Comparison of ENCODE assay signal across 1 cellular context in genomic region chr7:76073335-76073990, GRCh38.
TF ChIP-seq lines count a peak whose summit lies in the region.

No MANE protein-coding gene starts in this region.

TF ChIP-seq in H1, 55 proteins besides CTCF, POLR2A, EP300 and RAD21:
- no peak; the same call in 1 of the 2 replicates for TF ChIP-seq GABPA (IDR thresholded peaks at IDR 0.05; ENCODE audit: borderline replicate concordance, insufficient read depth, low read length)
- TF ChIP-seq CEBPB (IDR thresholded peaks at IDR 0.05; ENCODE audit: low read depth, low read length), result no peak
- TF ChIP-seq SP4 (IDR thresholded peaks at IDR 0.05; ENCODE audit: low read length), result no peak
- no peak for TF ChIP-seq CHD2 (IDR thresholded peaks at IDR 0.05; ENCODE audit: low read length)
- TF ChIP-seq TBP (IDR thresholded peaks at IDR 0.05; ENCODE audit: low read depth, low read length), result peak; percentile 12; the same call in 1 of the 2 replicates
- no peak for TF ChIP-seq FOSL1 (IDR thresholded peaks at IDR 0.05; ENCODE audit: insufficient read depth, low read depth, low read length)
- no peak for TF ChIP-seq PHF8 (conservative IDR thresholded peaks at IDR 0.05; ENCODE audit: low read depth, low read length)
- TF ChIP-seq NRF1 (IDR thresholded peaks at IDR 0.05; ENCODE audit: low read depth, low read length), result no peak
- no peak for TF ChIP-seq RXRA (IDR thresholded peaks at IDR 0.05; ENCODE audit: insufficient read depth, low read depth, low read length)
- TF ChIP-seq BRCA1 (IDR thresholded peaks at IDR 0.05; ENCODE audit: low read depth, low read length), result no peak
- no peak for TF ChIP-seq CHD7 (IDR thresholded peaks at IDR 0.05; ENCODE audit: insufficient replicate concordance, low read length)
- TF ChIP-seq TEAD4 (IDR thresholded peaks at IDR 0.05; ENCODE audit: low read depth, low read length), result no peak
- TF ChIP-seq SP1 (IDR thresholded peaks at IDR 0.05; ENCODE audit: low read depth, low read length), result no peak
- TF ChIP-seq, protein P1, sequence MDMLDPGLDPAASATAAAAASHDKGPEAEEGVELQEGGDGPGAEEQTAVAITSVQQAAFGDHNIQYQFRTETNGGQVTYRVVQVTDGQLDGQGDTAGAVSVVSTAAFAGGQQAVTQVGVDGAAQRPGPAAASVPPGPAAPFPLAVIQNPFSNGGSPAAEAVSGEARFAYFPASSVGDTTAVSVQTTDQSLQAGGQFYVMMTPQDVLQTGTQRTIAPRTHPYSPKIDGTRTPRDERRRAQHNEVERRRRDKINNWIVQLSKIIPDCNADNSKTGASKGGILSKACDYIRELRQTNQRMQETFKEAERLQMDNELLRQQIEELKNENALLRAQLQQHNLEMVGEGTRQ (IDR thresholded peaks at IDR 0.05; ENCODE audit: low read length), result no peak
- TF ChIP-seq RFX5 (IDR thresholded peaks at IDR 0.05; ENCODE audit: borderline replicate concordance, low read depth, low read length), result no peak
- TF ChIP-seq BCL11A (IDR thresholded peaks at IDR 0.05; ENCODE audit: low read depth in 2 of 2, low read length in 2 of 2), result no peak
- peak; percentile 24; the same call in 1 of the 2 replicates for TF ChIP-seq YY1 (IDR thresholded peaks at IDR 0.05; ENCODE audit: low read depth, low read length)
- TF ChIP-seq, protein P2, sequence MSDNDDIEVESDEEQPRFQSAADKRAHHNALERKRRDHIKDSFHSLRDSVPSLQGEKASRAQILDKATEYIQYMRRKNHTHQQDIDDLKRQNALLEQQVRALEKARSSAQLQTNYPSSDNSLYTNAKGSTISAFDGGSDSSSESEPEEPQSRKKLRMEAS (IDR thresholded peaks at IDR 0.05), result peak; percentile 57
- TF ChIP-seq POLR2AphosphoS5 (IDR thresholded peaks at IDR 0.05; ENCODE audit: low read depth, low read length), result no peak
- TF ChIP-seq EZH2 (IDR thresholded peaks at IDR 0.05; ENCODE audit: low read depth, low read length, severe bottlenecking), result no peak
- no peak for TF ChIP-seq POU5F1 (IDR thresholded peaks at IDR 0.05; ENCODE audit: low read depth, low read length)
- peak; percentile 25 for TF ChIP-seq CREB1 (IDR thresholded peaks at IDR 0.05)
- TF ChIP-seq HDAC2 (IDR thresholded peaks at IDR 0.05; ENCODE audit: borderline replicate concordance in 1 of 2, low read depth in 2 of 2, low read length in 2 of 2), result peak in 1 of 2 experiments; percentile 65; a peak in 1 of 4 replicates
- no peak for TF ChIP-seq RBBP5 (IDR thresholded peaks at IDR 0.05; ENCODE audit: borderline replicate concordance, low read depth, low read length)
- TF ChIP-seq SRF (IDR thresholded peaks at IDR 0.05; ENCODE audit: low read depth, low read length), result no peak
- TF ChIP-seq CHD1 (IDR thresholded peaks at IDR 0.05; ENCODE audit: low read depth, low read length), result no peak
- TF ChIP-seq, protein P3, sequence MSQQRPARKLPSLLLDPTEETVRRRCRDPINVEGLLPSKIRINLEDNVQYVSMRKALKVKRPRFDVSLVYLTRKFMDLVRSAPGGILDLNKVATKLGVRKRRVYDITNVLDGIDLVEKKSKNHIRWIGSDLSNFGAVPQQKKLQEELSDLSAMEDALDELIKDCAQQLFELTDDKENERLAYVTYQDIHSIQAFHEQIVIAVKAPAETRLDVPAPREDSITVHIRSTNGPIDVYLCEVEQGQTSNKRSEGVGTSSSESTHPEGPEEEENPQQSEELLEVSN (IDR thresholded peaks at IDR 0.05), result peak; percentile 69; the same call in 1 of the 2 replicates
- no peak for TF ChIP-seq CBX5 (IDR thresholded peaks at IDR 0.05; ENCODE audit: low read depth, low read length)
- no peak for TF ChIP-seq KDM4A (IDR thresholded peaks at IDR 0.05; ENCODE audit: low read depth, low read length, severe bottlenecking)
- no peak for TF ChIP-seq SAP30 (IDR thresholded peaks at IDR 0.05; ENCODE audit: insufficient read depth, insufficient replicate concordance, low read length)
- no peak for TF ChIP-seq RNF2 (IDR thresholded peaks at IDR 0.05; ENCODE audit: borderline replicate concordance, low read depth, low read length, missing control alignments, poor library complexity, severe bottlenecking)
- no peak for TF ChIP-seq GTF2F1 (IDR thresholded peaks at IDR 0.05; ENCODE audit: borderline replicate concordance, low read depth, low read length)
- TF ChIP-seq, protein P4, sequence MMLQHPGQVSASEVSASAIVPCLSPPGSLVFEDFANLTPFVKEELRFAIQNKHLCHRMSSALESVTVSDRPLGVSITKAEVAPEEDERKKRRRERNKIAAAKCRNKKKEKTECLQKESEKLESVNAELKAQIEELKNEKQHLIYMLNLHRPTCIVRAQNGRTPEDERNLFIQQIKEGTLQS (IDR thresholded peaks at IDR 0.05; ENCODE audit: insufficient read depth, low read depth, low read length), result no peak
- TF ChIP-seq EGR1 (IDR thresholded peaks at IDR 0.05; ENCODE audit: borderline replicate concordance, low read depth, low read length), result no peak
- no peak for TF ChIP-seq JUND (IDR thresholded peaks at IDR 0.05; ENCODE audit: low read length)
- TF ChIP-seq ASH2L (IDR thresholded peaks at IDR 0.05; ENCODE audit: low read length), result peak; percentile 39
- TF ChIP-seq TCF12 (IDR thresholded peaks at IDR 0.05; ENCODE audit: low read depth, low read length), result no peak
- no peak for TF ChIP-seq KDM5A (IDR thresholded peaks at IDR 0.05; ENCODE audit: low read length)
- no peak for TF ChIP-seq SUZ12 (IDR thresholded peaks at IDR 0.05; ENCODE audit: low read length)
- no peak for TF ChIP-seq TAF7 (optimal IDR thresholded peaks at IDR 0.05; ENCODE audit: borderline replicate concordance, low read depth, low read length)
- no peak for TF ChIP-seq ZNF274 (IDR thresholded peaks at IDR 0.05; ENCODE audit: borderline replicate concordance, extremely low read depth, low read length)
